Comparison of ENCODE assay signal across 16 cellular contexts in genomic region chr20:62736026-62736406, GRCh38. TPM values are rescaled to one million over a fixed set of nuclear protein-coding genes. Genes with fewer than 3 reads are reported as not detected.
DNase-seq lines count a peak whose midpoint lies in the region; ATAC-seq and TF ChIP-seq lines count a peak whose summit lies in the region.
"Had no signal": no experiment of that assay in that cellular context is flagged by ENCODE, and none has a peak within 500 bp of the region (broad histone marks: within the 10 kb centered on the region; RNA-seq: fewer than 3 reads in every experiment).

No MANE protein-coding gene starts in this region.

- peak; percentile 25 for DNase-seq in activated naive CD8-positive, alpha-beta T cell treated with anti-CD3 and anti-CD28 coated beads, Interleukin-2, amount 10 ng/mL, durations not matched to agents 7 days and 5 days
- no peak for DNase-seq in activated naive CD8-positive, alpha-beta T cell treated with anti-CD3 and anti-CD28 coated beads for 36 hours
- DNase-seq in H9: no peak
- peak; percentile 41 for DNase-seq in chondrocyte (ENCODE audit: low spot score)
- peak; percentile 75 for DNase-seq in posterior vena cava (ENCODE audit: low spot score)
- DNase-seq in upper lobe of right lung: no peak
- DNase-seq in BE2C: no peak
- DNase-seq in coronary artery (ENCODE audit: low spot score): no peak
- DNase-seq: Calu3; CD4-positive, alpha-beta memory T cell; DMS53; KBM-7; NCI-H1417 treated with DMSO at 0.1 percent for 48 hours; NCI-H2029; NCI-H2171; NCI-H446 had no signal

- H3K79me1 ChIP-seq in H9 (ENCODE audit: insufficient read depth, low read depth, low read length, poor library complexity, severe bottlenecking): no peaks in the 10 kb centered on the region

- no peak overlapping the region for H3K9ac ChIP-seq in H9 (ENCODE audit: extremely low read depth, insufficient read length, low read length)

- H3K4me1 Mint-ChIP-seq in activated naive CD8-positive, alpha-beta T cell treated with anti-CD3 and anti-CD28 coated beads, Interleukin-2, amount 10 ng/mL, durations not matched to agents 7 days and 5 days: peaks cover 34% of the 10 kb centered on the region
- peaks cover 24% of the 10 kb centered on the region for H3K4me1 Mint-ChIP-seq in activated naive CD8-positive, alpha-beta T cell treated with anti-CD3 and anti-CD28 coated beads for 36 hours
- H3K4me1 Mint-ChIP-seq in H9 (peaks cover 8 to 27% of the 10 kb centered on the region in 2 experiments), chondrocyte (ENCODE audit: low read depth) (peaks cover 11% of the 10 kb centered on the region)

- H3K79me2 ChIP-seq in H9 (ENCODE audit: insufficient read depth, low read length): no peaks in the 10 kb centered on the region

- H3K18ac ChIP-seq in H9 (ENCODE audit: insufficient read length, low read depth, low read length): peak overlapping the region; percentile 15

- H3K27ac Mint-ChIP-seq in activated naive CD8-positive, alpha-beta T cell treated with anti-CD3 and anti-CD28 coated beads, Interleukin-2, amount 10 ng/mL, durations not matched to agents 7 days and 5 days: peak overlapping the region; percentile 84
- no peak overlapping the region for H3K27ac Mint-ChIP-seq in activated naive CD8-positive, alpha-beta T cell treated with anti-CD3 and anti-CD28 coated beads for 36 hours
- H3K27ac Mint-ChIP-seq in H9 (no peak overlapping the region), chondrocyte (ENCODE audit: unreplicated experiment) (no peak overlapping the region)

- no peak overlapping the region for H2AFZ ChIP-seq in H9 (ENCODE audit: low read length)

- H3T11ph ChIP-seq in H9 (ENCODE audit: low read length): no peak overlapping the region

- no peak overlapping the region for H3K23ac ChIP-seq in H9 (ENCODE audit: insufficient read length, low read depth, low read length)

- H3K4ac ChIP-seq in H9 (ENCODE audit: low read depth, low read length): no peak overlapping the region

- no CpG with 5 or more reads among the region's 8 CpGs for WGBS in H9 (ENCODE audit: extremely low coverage, insufficient read length, low lambda C conversion rate)

- H3K27me3 ChIP-seq in H9 (ENCODE audit: insufficient read depth, low read length): no peaks in the 10 kb centered on the region
- H3K27me3 ChIP-seq in upper lobe of right lung: peaks cover 25% of the 10 kb centered on the region
- no peaks in the 10 kb centered on the region for H3K27me3 ChIP-seq in BE2C

- H2AK5ac ChIP-seq in H9 (ENCODE audit: insufficient read length, low read length): no peak overlapping the region

- no peaks in the 10 kb centered on the region for H3K27me3 Mint-ChIP-seq in activated naive CD8-positive, alpha-beta T cell treated with anti-CD3 and anti-CD28 coated beads, Interleukin-2, amount 10 ng/mL, durations not matched to agents 7 days and 5 days
- no peaks in the 10 kb centered on the region for H3K27me3 Mint-ChIP-seq in activated naive CD8-positive, alpha-beta T cell treated with anti-CD3 and anti-CD28 coated beads for 36 hours
- H3K27me3 Mint-ChIP-seq in H9 (ENCODE audit: low read depth) (peaks cover 13% of the 10 kb centered on the region), chondrocyte (ENCODE audit: low read depth) (peaks cover 20% of the 10 kb centered on the region)
- H3K27me3 Mint-ChIP-seq: CD4-positive, alpha-beta memory T cell had no signal

- H3K9me3 ChIP-seq in H9 (ENCODE audit: control insufficient read depth, low read depth, low read length): no peaks in the 10 kb centered on the region
- H3K9me3 ChIP-seq in upper lobe of right lung: no peaks in the 10 kb centered on the region
- no peaks in the 10 kb centered on the region for H3K9me3 ChIP-seq in BE2C

- H4K8ac ChIP-seq in H9 (replicated peaks; ENCODE audit: insufficient read length, low read depth, low read length): no peak overlapping the region

- no peak for TF ChIP-seq CTCF in H9 (conservative IDR thresholded peaks at IDR 0.05)
- no peak for TF ChIP-seq CTCF in chondrocyte (IDR thresholded peaks at IDR 0.05)
- no peak for TF ChIP-seq CTCF in upper lobe of right lung (IDR thresholded peaks at IDR 0.05)
- no peak for TF ChIP-seq CTCF in BE2C (IDR thresholded peaks at IDR 0.05; ENCODE audit: low read depth, low read length)
- no peak for TF ChIP-seq CTCF in coronary artery (IDR thresholded peaks at IDR 0.05)

- no peak overlapping the region for H3K4me2 ChIP-seq in H9 (ENCODE audit: insufficient read depth, insufficient read length, low read length)

- H3K36me3 ChIP-seq in upper lobe of right lung: no peaks in the 10 kb centered on the region
- no peaks in the 10 kb centered on the region for H3K36me3 ChIP-seq in BE2C

- H3K4me1 ChIP-seq in H9 (ENCODE audit: insufficient read depth, low read length): no peaks in the 10 kb centered on the region; the same call in 1 of the 2 replicates
- H3K4me1 ChIP-seq in upper lobe of right lung: peaks cover 4% of the 10 kb centered on the region
- peaks cover 4% of the 10 kb centered on the region; the same call in 1 of the 2 replicates for H3K4me1 ChIP-seq in BE2C

- H3K14ac ChIP-seq in H9 (ENCODE audit: insufficient read depth, low read length): no peak overlapping the region

- H3K4me3 ChIP-seq in upper lobe of right lung (no peak overlapping the region), BE2C (ENCODE audit: low read depth, low read length) (no peak overlapping the region), coronary artery (no peak overlapping the region)

- POLR2A ChIA-PET in activated naive CD8-positive, alpha-beta T cell treated with anti-CD3 and anti-CD28 coated beads, Interleukin-2, amount 10 ng/mL, durations not matched to agents 7 days and 5 days (lab: Charles Lee): no interaction called here

- H3K4me3 Mint-ChIP-seq in activated naive CD8-positive, alpha-beta T cell treated with anti-CD3 and anti-CD28 coated beads, Interleukin-2, amount 10 ng/mL, durations not matched to agents 7 days and 5 days: no peak overlapping the region
- no peak overlapping the region for H3K4me3 Mint-ChIP-seq in activated naive CD8-positive, alpha-beta T cell treated with anti-CD3 and anti-CD28 coated beads for 36 hours
- no peak overlapping the region for H3K4me3 Mint-ChIP-seq in H9
- no peak overlapping the region for H3K4me3 Mint-ChIP-seq in chondrocyte (ENCODE audit: unreplicated experiment)
- H3K4me3 Mint-ChIP-seq: CD4-positive, alpha-beta memory T cell had no signal

- no peak overlapping the region for H4K5ac ChIP-seq in H9 (ENCODE audit: insufficient read length, low read depth, low read length)

- intact Hi-C loops in posterior vena cava (cut with DNase I): no loop called here
- intact Hi-C loops in upper lobe of right lung (cut with DNase I): no loop called here

- no peak overlapping the region for H2BK15ac ChIP-seq in H9 (ENCODE audit: low read depth, low read length)

- H2BK20ac ChIP-seq in H9 (ENCODE audit: low read depth, low read length, poor library complexity, severe bottlenecking): no peak overlapping the region

- no peak overlapping the region for H2BK12ac ChIP-seq in H9 (ENCODE audit: insufficient read length, low read depth, low read length)

- no peaks in the 10 kb centered on the region for H4K20me1 ChIP-seq in H9 (ENCODE audit: control insufficient read depth, insufficient read depth, insufficient read length)

- H4K91ac ChIP-seq in H9 (ENCODE audit: insufficient read length, low read depth, low read length): no peak overlapping the region

- H2BK120ac ChIP-seq in H9 (ENCODE audit: low read depth, low read length, poor library complexity, severe bottlenecking): no peak overlapping the region

- no peaks in the 10 kb centered on the region for H3K23me2 ChIP-seq in H9 (ENCODE audit: insufficient read length, low read depth, low read length, poor library complexity, severe bottlenecking)

- ATAC-seq in activated naive CD8-positive, alpha-beta T cell treated with anti-CD3 and anti-CD28 coated beads, Interleukin-2, amount 10 ng/mL, durations not matched to agents 7 days and 5 days (ENCODE audit: low read depth): no peak
- ATAC-seq in upper lobe of right lung: no peak

- no peak overlapping the region for H3K56ac ChIP-seq in H9 (ENCODE audit: insufficient read length, low read depth, low read length)

- H3K27ac ChIP-seq in H9 (ENCODE audit: insufficient read length, low read depth, low read length) (no peak overlapping the region), upper lobe of right lung (no peak overlapping the region), coronary artery (no peak overlapping the region)

- no peak overlapping the region for H2BK5ac ChIP-seq in H9 (ENCODE audit: insufficient read length, low read length)

- no peaks in the 10 kb centered on the region for H3K9me3 Mint-ChIP-seq in activated naive CD8-positive, alpha-beta T cell treated with anti-CD3 and anti-CD28 coated beads, Interleukin-2, amount 10 ng/mL, durations not matched to agents 7 days and 5 days
- no peaks in the 10 kb centered on the region for H3K9me3 Mint-ChIP-seq in activated naive CD8-positive, alpha-beta T cell treated with anti-CD3 and anti-CD28 coated beads for 36 hours
- H3K9me3 Mint-ChIP-seq in H9 (no peaks in the 10 kb centered on the region), chondrocyte (ENCODE audit: low read depth) (no peaks in the 10 kb centered on the region)

- peaks cover 2% of the 10 kb centered on the region for H3K36me3 Mint-ChIP-seq in activated naive CD8-positive, alpha-beta T cell treated with anti-CD3 and anti-CD28 coated beads, Interleukin-2, amount 10 ng/mL, durations not matched to agents 7 days and 5 days
- H3K36me3 Mint-ChIP-seq in activated naive CD8-positive, alpha-beta T cell treated with anti-CD3 and anti-CD28 coated beads for 36 hours: no peaks in the 10 kb centered on the region
- H3K36me3 Mint-ChIP-seq in H9 (ENCODE audit: insufficient read depth in 1 of 3, low read depth in 3 of 3) (no peaks in the 10 kb centered on the region), chondrocyte (ENCODE audit: low read depth) (no peaks in the 10 kb centered on the region)
- H3K36me3 Mint-ChIP-seq: CD4-positive, alpha-beta memory T cell had no signal

RNA-seq across cellular contexts. Expression of gene NTSR1, which starts 27.4 kb away (rescaled TPM):
- under 1 TPM; 0.33 to 0.37 TPM for total RNA-seq in activated naive CD8-positive, alpha-beta T cell treated with anti-CD3 and anti-CD28 coated beads, Interleukin-2, amount 10 ng/mL, durations not matched to agents 7 days and 5 days
- total RNA-seq in activated naive CD8-positive, alpha-beta T cell treated with anti-CD3 and anti-CD28 coated beads for 36 hours: not detected
- total RNA-seq in H9 (2021) (0.07 and 0.11 TPM in 2 replicates), chondrocyte (0.10 TPM in 1 of 3 replicates, not detected in the others), posterior vena cava (under 1 TPM in 1 of 2 donors, not detected in 1; 0.14 TPM), upper lobe of right lung (0.09 TPM)
- 0.22 TPM for polyA plus RNA-seq in BE2C (2012; ENCODE audit: insufficient read depth, insufficient read length, low read depth)
- total RNA-seq: Calu3 had no signal
- polyA plus RNA-seq: CD4-positive, alpha-beta memory T cell had no signal

Comparison
In these comparisons a context has a peak if more than half of its experiments do, and no peak if none do; other contexts are left out.
1. DNase-seq: peak in activated naive CD8-positive, alpha-beta T cell treated with anti-CD3 and anti-CD28 coated beads, Interleukin-2, amount 10 ng/mL, durations not matched to agents 7 days and 5 days (single experiment), chondrocyte (single experiment) and posterior vena cava (single experiment); none in activated naive CD8-positive, alpha-beta T cell treated with anti-CD3 and anti-CD28 coated beads for 36 hours (single experiment), H9 (single experiment), upper lobe of right lung (single experiment), BE2C (single experiment) and coronary artery (single experiment).